Comparison of ENCODE assay signal across 8 cellular contexts in genomic region chrX:15242899-15243555, GRCh38. TPM values are rescaled to one million over a fixed set of nuclear protein-coding genes. Genes with fewer than 3 reads are reported as not detected.
DNase-seq lines count a peak whose midpoint lies in the region; ATAC-seq and TF ChIP-seq lines count a peak whose summit lies in the region.

No MANE protein-coding gene starts in this region.

- DNase-seq in heart left ventricle (peak in 1 of 5 donors; percentile 6), Right ventricle myocardium inferior (ENCODE audit: missing footprints) (no peak), MV-4-11 (lab: John Stamatoyannopoulos, UW) (peak; percentile 0), T follicular helper cell (ENCODE audit: low read depth) (peak; percentile 17), colonic mucosa (peak; percentile 56), mesendoderm (peak; percentile 22), upper lobe of right lung (no peak)

- H3K27me3 Mint-ChIP-seq in activated T-helper 17 cell treated with anti-CD3 and anti-CD28 coated beads, Interleukin-2, amount 50 U/mL, for 72 hours, result no peaks in the 10 kb centered on the region

- H3K27ac Mint-ChIP-seq in activated T-helper 17 cell treated with anti-CD3 and anti-CD28 coated beads, Interleukin-2, amount 50 U/mL, for 72 hours, result no peak overlapping the region

- no peak overlapping the region for H3K4me3 Mint-ChIP-seq in activated T-helper 17 cell treated with anti-CD3 and anti-CD28 coated beads, Interleukin-2, amount 50 U/mL, for 72 hours

- H3K18ac ChIP-seq in mesendoderm (ENCODE audit: low read length), result no peak overlapping the region

- H3K9me3 ChIP-seq in heart left ventricle (no peaks in the 10 kb centered on the region), colonic mucosa (no peaks in the 10 kb centered on the region), upper lobe of right lung (no peaks in the 10 kb centered on the region)

- no peak overlapping the region for H2AK5ac ChIP-seq in mesendoderm (ENCODE audit: low read length)

- no peaks in the 10 kb centered on the region for H3K79me2 ChIP-seq in mesendoderm (ENCODE audit: control insufficient read depth, insufficient read depth, low read length)

- H4K5ac ChIP-seq in mesendoderm (ENCODE audit: low read length), result no peak overlapping the region

- H3K36me3 ChIP-seq in heart left ventricle, result no peaks in the 10 kb centered on the region
- H3K36me3 ChIP-seq in colonic mucosa, result no peaks in the 10 kb centered on the region
- no peaks in the 10 kb centered on the region for H3K36me3 ChIP-seq in mesendoderm (ENCODE audit: control insufficient read depth, insufficient read depth, low read length)
- no peaks in the 10 kb centered on the region for H3K36me3 ChIP-seq in upper lobe of right lung

- H3K4ac ChIP-seq in mesendoderm (ENCODE audit: low read depth, low read length), result no peak overlapping the region

- H2BK15ac ChIP-seq in mesendoderm (replicated peaks; ENCODE audit: low read depth), result no peak overlapping the region

- H3K36me3 Mint-ChIP-seq in activated T-helper 17 cell treated with anti-CD3 and anti-CD28 coated beads, Interleukin-2, amount 50 U/mL, for 72 hours (ENCODE audit: low read depth), result no peaks in the 10 kb centered on the region

- H3K79me1 ChIP-seq in mesendoderm (ENCODE audit: low read length), result no peaks in the 10 kb centered on the region

- H3K9me3 Mint-ChIP-seq in activated T-helper 17 cell treated with anti-CD3 and anti-CD28 coated beads, Interleukin-2, amount 50 U/mL, for 72 hours, result no peaks in the 10 kb centered on the region

- H2BK120ac ChIP-seq in mesendoderm (ENCODE audit: low read depth, low read length), result no peak overlapping the region

- H3K27ac ChIP-seq in heart left ventricle, result no peak overlapping the region
- no peak overlapping the region for H3K27ac ChIP-seq in colonic mucosa
- H3K27ac ChIP-seq in mesendoderm (ENCODE audit: low read depth, low read length), result no peak overlapping the region
- no peak overlapping the region for H3K27ac ChIP-seq in upper lobe of right lung

- H3K56ac ChIP-seq in mesendoderm (ENCODE audit: low read length), result no peak overlapping the region

- H3K27me3 ChIP-seq in heart left ventricle (peaks cover 0 to 13% (median 0%) of the 10 kb centered on the region in 9 donors), colonic mucosa (no peaks in the 10 kb centered on the region), mesendoderm (ENCODE audit: insufficient read depth, low read length, poor library complexity) (no peaks in the 10 kb centered on the region), upper lobe of right lung (no peaks in the 10 kb centered on the region)

- 15 to 30% (median 22%) methylated on average over 5 of the region's 5 CpGs for WGBS in heart left ventricle, 4 donors
- no CpG with 5 or more reads among the region's 5 CpGs for WGBS in mesendoderm (ENCODE audit: extremely low coverage, insufficient coverage, low lambda C conversion rate)

- TF ChIP-seq CTCF in heart left ventricle (IDR thresholded peaks at IDR 0.05), result peak; percentile 17 to 64 (median 49)
- TF ChIP-seq CTCF in colonic mucosa (IDR thresholded peaks at IDR 0.05), result peak; percentile 51
- peak; percentile 54 for TF ChIP-seq CTCF in upper lobe of right lung (IDR thresholded peaks at IDR 0.05)

- no peak overlapping the region for H4K8ac ChIP-seq in mesendoderm (ENCODE audit: low read depth, low read length)

- H3K4me2 ChIP-seq in mesendoderm (ENCODE audit: low read length), result no peak overlapping the region

- no peak overlapping the region for H3K23ac ChIP-seq in mesendoderm (ENCODE audit: low read length)

- no peak overlapping the region for H3K9ac ChIP-seq in colonic mucosa (ENCODE audit: low read depth in 2 of 2, low read length in 2 of 2)
- H3K9ac ChIP-seq in mesendoderm (ENCODE audit: low read length), result no peak overlapping the region

- no peak overlapping the region for H2BK5ac ChIP-seq in mesendoderm (ENCODE audit: low read length)

- ATAC-seq in heart left ventricle (no peak), Right ventricle myocardium inferior (no peak), upper lobe of right lung (peak; percentile 48)
- ATAC-seq in activated T-helper 17 cell treated with anti-CD3 and anti-CD28 coated beads, Interleukin-2, amount 50 U/mL, for 72 hours (replicated peaks), result no peak

- H3K4me3 ChIP-seq in heart left ventricle (no peak overlapping the region), colonic mucosa (no peak overlapping the region), mesendoderm (ENCODE audit: low read length) (no peak overlapping the region), upper lobe of right lung (no peak overlapping the region)

- no peak for TF ChIP-seq POLR2A in heart left ventricle (IDR thresholded peaks at IDR 0.05)

- intact Hi-C loops in heart left ventricle (cut with DNase I) (loop anchor here in 8 of 10 donors (5.0 to 10.0 kb wide), 5 partner anchors 1146 to 1206 kb away; no protein-coding TSS in a partner anchor), Right ventricle myocardium inferior (cut with DNase I) (loop anchor here (5.0 kb wide), 1 partner anchor 1201 kb away; no protein-coding TSS in a partner anchor), colonic mucosa (cut with DNase I) (loop anchor here (10.0 kb wide), 1 partner anchor 1198 kb away; no protein-coding TSS in a partner anchor), upper lobe of right lung (cut with DNase I) (no loop called here)

- no peaks in the 10 kb centered on the region for H3K4me1 Mint-ChIP-seq in activated T-helper 17 cell treated with anti-CD3 and anti-CD28 coated beads, Interleukin-2, amount 50 U/mL, for 72 hours

- no peaks in the 10 kb centered on the region for H3K4me1 ChIP-seq in heart left ventricle
- no peaks in the 10 kb centered on the region for H3K4me1 ChIP-seq in colonic mucosa
- H3K4me1 ChIP-seq in mesendoderm (ENCODE audit: control insufficient read depth, low read depth, low read length), result no peaks in the 10 kb centered on the region
- H3K4me1 ChIP-seq in upper lobe of right lung, result no peaks in the 10 kb centered on the region

RNA-seq across cellular contexts. Expression of gene ASB9, which starts 26.9 kb away (rescaled TPM):
- 1 to 10 TPM in 5 of 9 donors, under 1 TPM in 4; 0.37 to 2.8 (median 1.6) TPM for total RNA-seq in heart left ventricle
- 1 to 10 TPM in 1 of 2 donors, under 1 TPM in 1; 0.88 to 1.4 TPM for polyA plus RNA-seq in heart left ventricle
- 1.5 TPM for total RNA-seq in Right ventricle myocardium inferior
- total RNA-seq in colonic mucosa, result 1 to 10 TPM; 1.8 to 3.6 TPM
- 0.84 TPM for polyA plus RNA-seq in mesendoderm (2013, experiment 1 of 2)
- polyA plus RNA-seq in mesendoderm (2013, experiment 2 of 2), result 0.52 TPM
- 4.4 TPM for total RNA-seq in upper lobe of right lung
- 1 to 10 TPM; 1.5 to 3.1 TPM for total RNA-seq in activated T-helper 17 cell treated with anti-CD3 and anti-CD28 coated beads, Interleukin-2, amount 50 U/mL, for 72 hours

Comparison
In these comparisons a context has a peak if more than half of its experiments do, and no peak if none do; other contexts are left out.
1. DNase-seq: peak in MV-4-11 (single experiment), T follicular helper cell (single experiment), colonic mucosa (single experiment) and mesendoderm (single experiment); none in Right ventricle myocardium inferior (single experiment) and upper lobe of right lung (single experiment).
2. Peak in every context shown above with its lines, with median percentiles within 50 percentile points of each other: CTCF ChIP-seq.